Comparison of ENCODE assay signal across 1 cellular context in genomic region chr10:87855247-87855646, GRCh38. TPM values are rescaled to one million over a fixed set of nuclear protein-coding genes. Genes with fewer than 3 reads are reported as not detected.
"Had no signal": no experiment of that assay in that cellular context is flagged by ENCODE, and none has a peak within 500 bp of the region (broad histone marks: within the 10 kb centered on the region; RNA-seq: fewer than 3 reads in every experiment).

No MANE protein-coding gene starts in this region.

RNA-seq across cellular contexts. Expression of gene KLLN, which starts 8.1 kb away (rescaled TPM):
- polyA plus RNA-seq: smooth muscle cell had no signal
